In genomic region chrX:57643698-57644097, GRCh38 we compare ENCODE assay signal across 30 cellular contexts. TPM values are rescaled to one million over a fixed set of nuclear protein-coding genes. Genes with fewer than 3 reads are reported as not detected.
"Had no signal": no experiment of that assay in that cellular context is flagged by ENCODE, and none has a peak within 500 bp of the region (broad histone marks: within the 10 kb centered on the region; RNA-seq: fewer than 3 reads in every experiment).

No MANE protein-coding gene starts in this region.

- H3K4me1 ChIP-seq: foreskin keratinocyte, psoas muscle, right atrium auricular region, thyroid gland, upper lobe of right lung had no signal

- DNase-seq: activated CD4-positive, alpha-beta T cell treated with anti-CD3 and anti-CD28 coated beads, Interleukin-2, amount 10 ng/mL, durations not matched to agents 7 days and 5 days; activated CD4-positive, CD25-positive, alpha-beta regulatory T cell treated with anti-CD3 and anti-CD28 coated beads, Interleukin-2, amount 50 U/mL, for 72 hours; activated CD8-positive, alpha-beta T cell treated with anti-CD3 and anti-CD28 coated beads for 36 hours; activated gamma-delta T cell treated with Interleukin-2 at 50 U/mL for 16 hours; aorta; brain microvascular endothelial cell; central memory CD4-positive, alpha-beta T cell; endodermal cell; foreskin keratinocyte; hippocampal formation; left ventricle myocardium superior; ovary; psoas muscle; stimulated activated CD4-positive, alpha-beta T cell treated with anti-CD3 and anti-CD28 coated beads, Interleukin-12 subunit alpha, Interleukin-12 subunit beta, amount 100 ng/mL, for 4 hours; stimulated activated CD4-positive, alpha-beta T cell treated with anti-CD3 and anti-CD28 coated beads, Interleukin-4, amount 100 ng/mL, for 4 hours; stimulated activated naive CD8-positive, alpha-beta T cell treated with anti-CD3 and anti-CD28 coated beads, Interleukin-15, Interleukin-2, amounts not matched to agents 100 U/mL and 50 U/mL, for 24 hours; thyroid gland; upper lobe of right lung had no signal

- H3K27ac ChIP-seq: brain microvascular endothelial cell, coronary artery, foreskin keratinocyte, neutrophil, ovary, psoas muscle, right atrium auricular region, thyroid gland, upper lobe of right lung, VCaP had no signal

- ATAC-seq: activated CD8-positive, alpha-beta T cell treated with anti-CD3 and anti-CD28 coated beads for 36 hours; foreskin keratinocyte; left ventricle myocardium superior; psoas muscle; stimulated activated naive CD8-positive, alpha-beta T cell treated with anti-CD3 and anti-CD28 coated beads, Interleukin-15, Interleukin-2, amounts not matched to agents 100 U/mL and 50 U/mL, for 24 hours; upper lobe of right lung had no signal

- H3K4me3 Mint-ChIP-seq: activated CD4-positive, alpha-beta T cell treated with anti-CD3 and anti-CD28 coated beads, Interleukin-2, amount 10 ng/mL, durations not matched to agents 7 days and 5 days; activated CD8-positive, alpha-beta T cell treated with anti-CD3 and anti-CD28 coated beads for 36 hours; activated naive CD4-positive, alpha-beta T cell treated with anti-CD3 and anti-CD28 coated beads, Interleukin-2, amount 50 U/mL, for 24 hours; endodermal cell; memory B cell; nephron had no signal

- H3K27ac Mint-ChIP-seq: activated CD4-positive, alpha-beta T cell treated with anti-CD3 and anti-CD28 coated beads, Interleukin-2, amount 10 ng/mL, durations not matched to agents 7 days and 5 days; activated CD8-positive, alpha-beta T cell treated with anti-CD3 and anti-CD28 coated beads for 36 hours; activated naive CD4-positive, alpha-beta T cell treated with anti-CD3 and anti-CD28 coated beads, Interleukin-2, amount 50 U/mL, for 24 hours; endodermal cell; memory B cell; nephron had no signal

- H3K4me1 Mint-ChIP-seq: activated CD4-positive, alpha-beta T cell treated with anti-CD3 and anti-CD28 coated beads, Interleukin-2, amount 10 ng/mL, durations not matched to agents 7 days and 5 days; activated naive CD4-positive, alpha-beta T cell treated with anti-CD3 and anti-CD28 coated beads, Interleukin-2, amount 50 U/mL, for 24 hours; memory B cell; nephron had no signal

- H3K36me3 ChIP-seq: brain microvascular endothelial cell, neutrophil, ovary, right atrium auricular region, thyroid gland, upper lobe of right lung had no signal

- H3K9me3 ChIP-seq: neutrophil, ovary, psoas muscle, right atrium auricular region, thyroid gland, upper lobe of right lung had no signal

- H3K27me3 Mint-ChIP-seq: activated CD4-positive, alpha-beta T cell treated with anti-CD3 and anti-CD28 coated beads, Interleukin-2, amount 10 ng/mL, durations not matched to agents 7 days and 5 days; activated CD8-positive, alpha-beta T cell treated with anti-CD3 and anti-CD28 coated beads for 36 hours; activated naive CD4-positive, alpha-beta T cell treated with anti-CD3 and anti-CD28 coated beads, Interleukin-2, amount 50 U/mL, for 24 hours; memory B cell had no signal

- H3K27me3 ChIP-seq: brain microvascular endothelial cell, foreskin keratinocyte, neutrophil, ovary, right atrium auricular region, thyroid gland, upper lobe of right lung had no signal

- H3K4me3 ChIP-seq: coronary artery, ovary, psoas muscle, right atrium auricular region, thyroid gland, upper lobe of right lung had no signal

RNA-seq across cellular contexts. Expression of gene NLRP2B, which starts 36.4 kb away (rescaled TPM):
- total RNA-seq: activated CD4-positive, alpha-beta T cell treated with anti-CD3 and anti-CD28 coated beads, Interleukin-2, amount 10 ng/mL, durations not matched to agents 7 days and 5 days; activated CD8-positive, alpha-beta T cell treated with anti-CD3 and anti-CD28 coated beads for 36 hours; endodermal cell; epithelial cell of proximal tubule; fibroblast of lung; foreskin keratinocyte; left ventricle myocardium superior; psoas muscle; right atrium auricular region; skeletal muscle tissue; subcutaneous adipose tissue; T-helper 2 cell treated with Interferon-gamma antibody and Interleukin-4, amounts not matched to agents 100 ng/mL and 5 ng/mL, for 36 hours; upper lobe of right lung had no signal
